ENCODE assay signal across 13 cellular contexts in genomic region chr5:59206132-59206581, GRCh38.
DNase-seq lines count a peak whose midpoint lies in the region; TF ChIP-seq lines count a peak whose summit lies in the region.
"Had no signal": no experiment of that assay in that cellular context is flagged by ENCODE, and none has a peak within 500 bp of the region (broad histone marks: within the 10 kb centered on the region; RNA-seq: fewer than 3 reads in every experiment).

No MANE protein-coding gene starts in this region.

- peak; percentile 36 for DNase-seq in AG04449 (ENCODE audit: low read depth, low spot score)
- peak; percentile 12 for DNase-seq in RWPE1 (ENCODE audit: low spot score)
- peak; percentile 55 for DNase-seq in fibroblast of gingiva (ENCODE audit: low read depth)
- peak; percentile 51 for DNase-seq in myocyte (ENCODE audit: low read depth)
- no peak for DNase-seq in NCI-H1048 (lab: John Stamatoyannopoulos, UW)
- no peak for DNase-seq in NCI-H2227 (lab: John Stamatoyannopoulos, UW; ENCODE audit: unreplicated experiment)
- no peak for DNase-seq in RKO (ENCODE audit: low spot score)
- no peak for DNase-seq in activated CD4-positive, alpha-beta T cell treated with anti-CD3 and anti-CD28 coated beads for 1 hour
- DNase-seq: activated CD8-positive, alpha-beta memory T cell treated with anti-CD3 and anti-CD28 coated beads, Interleukin-2, amount 10 ng/mL, durations not matched to agents 7 days and 5 days; GDM1; NCI-H1436 treated with DMSO at 0.1 percent for 48 hours; T-helper 9 cell had no signal

- TF ChIP-seq CTCF in AG04449 (IDR thresholded peaks at IDR 0.05; ENCODE audit: insufficient read depth, low read length, missing control alignments) (no peak), RWPE1 (conservative IDR thresholded peaks at IDR 0.05; ENCODE audit: low read depth) (no peak)

- POLR2A ChIA-PET in AG04449 (lab: Yijun Ruan, JAX) (no interaction called here), RWPE1 (lab: Yijun Ruan, JAX; ENCODE audit: low non-redundant PET) (no interaction called here)

- H3K27ac ChIP-seq in RWPE1 = no peak overlapping the region
- H3K27ac ChIP-seq: ascending aorta had no signal

- CTCF ChIA-PET in AG04449 (lab: Yijun Ruan, JAX) (interaction anchor here (1.2 to 1.3 kb wide), 3 partner anchors 11 to 162 kb away, joined by 3 read pairs; no protein-coding TSS in a partner anchor), RWPE1 (lab: Yijun Ruan, JAX) (interaction anchor here (0.9 kb wide), 1 partner anchor 162 kb away, joined by 4 read pairs; no protein-coding TSS in a partner anchor)

- no peak overlapping the region for H3K4me3 ChIP-seq in AG04449 (ENCODE audit: low read depth, low read length)
- H3K4me3 ChIP-seq: ascending aorta had no signal

Comparison
In these comparisons a context has a peak if more than half of its experiments do, and no peak if none do; other contexts are left out.
1. DNase-seq: peak in AG04449 (single experiment), RWPE1 (single experiment), fibroblast of gingiva (single experiment) and myocyte (single experiment); none in NCI-H1048 (single experiment), NCI-H2227 (single experiment), RKO (single experiment) and activated CD4-positive, alpha-beta T cell treated with anti-CD3 and anti-CD28 coated beads for 1 hour (single experiment).